In genomic region chr4:19776021-19776459, GRCh38 we compare ENCODE assay signal across 10 cellular contexts.
DNase-seq lines count a peak whose midpoint lies in the region; ATAC-seq and TF ChIP-seq lines count a peak whose summit lies in the region.
"Had no signal": no experiment of that assay in that cellular context is flagged by ENCODE, and none has a peak within 500 bp of the region (broad histone marks: within the 10 kb centered on the region; RNA-seq: fewer than 3 reads in every experiment).

No MANE protein-coding gene starts in this region.

- H2AFZ ChIP-seq in osteoblast (ENCODE audit: low read length) = no peak overlapping the region

- H3K4me2 ChIP-seq in osteoblast (ENCODE audit: insufficient read depth, low read length) = peak overlapping the region; percentile 57

- H3K4me3 ChIP-seq in endodermal cell (ENCODE audit: low read length) = no peak overlapping the region
- no peak overlapping the region for H3K4me3 ChIP-seq in osteoblast (ENCODE audit: insufficient read depth, low read length)

- H3K4me1 Mint-ChIP-seq in endodermal cell = no peaks in the 10 kb centered on the region

- WGBS in endodermal cell (ENCODE audit: insufficient coverage in 1 of 2, insufficient read length in 1 of 2), 2 experiments = 78 to 87% methylated on average over 6 to 10 of the region's 10 CpGs

- H3K79me2 ChIP-seq in osteoblast (ENCODE audit: insufficient read depth, low read length) = no peaks in the 10 kb centered on the region

- H3K36me3 ChIP-seq in endodermal cell (ENCODE audit: control insufficient read depth, insufficient read depth, low read length) (no peaks in the 10 kb centered on the region), osteoblast (ENCODE audit: insufficient read depth, low read length) (no peaks in the 10 kb centered on the region)

- ATAC-seq in GM21526 (IDR thresholded peaks at IDR 0.05; ENCODE audit: low FRiP score, unreplicated experiment) (no peak), GM18873 (IDR thresholded peaks at IDR 0.05; ENCODE audit: low FRiP score, unreplicated experiment) (no peak)

- H3K27me3 Mint-ChIP-seq in endodermal cell (ENCODE audit: insufficient read depth) = no peaks in the 10 kb centered on the region

- H3K9me3 ChIP-seq in endodermal cell (ENCODE audit: control insufficient read depth, low read length) = no peaks in the 10 kb centered on the region
- H3K9me3 ChIP-seq in osteoblast (ENCODE audit: low read depth, low read length) = no peaks in the 10 kb centered on the region

- H3K27ac ChIP-seq in endodermal cell (ENCODE audit: low read depth, low read length) = peak overlapping the region; percentile 5
- H3K27ac ChIP-seq in osteoblast (ENCODE audit: low read depth, low read length) = peak overlapping the region; percentile 70

- H4K20me1 ChIP-seq in osteoblast (ENCODE audit: insufficient read depth, low read length) = no peaks in the 10 kb centered on the region

- DNase-seq in GM04504 (ENCODE audit: low read depth) = peak; percentile 31
- peak; percentile 35 for DNase-seq in NCI-H2227 treated with DMSO at 0.1 percent for 48 hours (lab: John Stamatoyannopoulos, UW)
- no peak for DNase-seq in endodermal cell
- DNase-seq in osteoblast (ENCODE audit: insufficient read length, low spot score, missing footprints) = peak; percentile 88
- DNase-seq in DMS79 (lab: John Stamatoyannopoulos, UW) = no peak
- DNase-seq in stimulated activated CD4-positive, alpha-beta T cell treated with anti-CD3 and anti-CD28 coated beads, Interleukin-2, amount 100 ng/mL, for 24 hours = no peak
- DNase-seq: activated CD4-positive, alpha-beta T cell treated with anti-CD3 and anti-CD28 coated beads, Interleukin-2, amount 50 U/mL, for 4 hours; NCI-H524 had no signal

- no peaks in the 10 kb centered on the region for H3K36me3 Mint-ChIP-seq in endodermal cell (ENCODE audit: low read depth)

- no peak overlapping the region for H3K4me3 Mint-ChIP-seq in endodermal cell

- no peaks in the 10 kb centered on the region for H3K27me3 ChIP-seq in endodermal cell (ENCODE audit: control insufficient read depth, insufficient read depth, low read length, poor library complexity, severe bottlenecking)
- no peaks in the 10 kb centered on the region for H3K27me3 ChIP-seq in osteoblast (ENCODE audit: insufficient read depth, low read length)

- no peak overlapping the region for H3K27ac Mint-ChIP-seq in endodermal cell

- H3K9me3 Mint-ChIP-seq in endodermal cell = peaks cover 5% of the 10 kb centered on the region

- no peak overlapping the region for H3K9ac ChIP-seq in endodermal cell (ENCODE audit: extremely low read depth, low read length, poor library complexity, severe bottlenecking)

- H3K4me1 ChIP-seq in endodermal cell (ENCODE audit: control insufficient read depth, insufficient read depth, low read length) (no peaks in the 10 kb centered on the region), osteoblast (ENCODE audit: insufficient read depth, low read length) (peaks cover 23% of the 10 kb centered on the region)

- TF ChIP-seq CTCF in endodermal cell (conservative IDR thresholded peaks at IDR 0.05) = no peak
- no peak for TF ChIP-seq CTCF in osteoblast (IDR thresholded peaks at IDR 0.05; ENCODE audit: extremely low read depth, low read depth, low read length)

Comparison
In these comparisons a context has a peak if more than half of its experiments do, and no peak if none do; other contexts are left out.
1. DNase-seq: peak in GM04504 (single experiment), NCI-H2227 treated with DMSO at 0.1 percent for 48 hours (single experiment) and osteoblast (single experiment); none in endodermal cell (single experiment), DMS79 (single experiment) and stimulated activated CD4-positive, alpha-beta T cell treated with anti-CD3 and anti-CD28 coated beads, Interleukin-2, amount 100 ng/mL, for 24 hours (0 of 2).